In the genomic region with DNA sequence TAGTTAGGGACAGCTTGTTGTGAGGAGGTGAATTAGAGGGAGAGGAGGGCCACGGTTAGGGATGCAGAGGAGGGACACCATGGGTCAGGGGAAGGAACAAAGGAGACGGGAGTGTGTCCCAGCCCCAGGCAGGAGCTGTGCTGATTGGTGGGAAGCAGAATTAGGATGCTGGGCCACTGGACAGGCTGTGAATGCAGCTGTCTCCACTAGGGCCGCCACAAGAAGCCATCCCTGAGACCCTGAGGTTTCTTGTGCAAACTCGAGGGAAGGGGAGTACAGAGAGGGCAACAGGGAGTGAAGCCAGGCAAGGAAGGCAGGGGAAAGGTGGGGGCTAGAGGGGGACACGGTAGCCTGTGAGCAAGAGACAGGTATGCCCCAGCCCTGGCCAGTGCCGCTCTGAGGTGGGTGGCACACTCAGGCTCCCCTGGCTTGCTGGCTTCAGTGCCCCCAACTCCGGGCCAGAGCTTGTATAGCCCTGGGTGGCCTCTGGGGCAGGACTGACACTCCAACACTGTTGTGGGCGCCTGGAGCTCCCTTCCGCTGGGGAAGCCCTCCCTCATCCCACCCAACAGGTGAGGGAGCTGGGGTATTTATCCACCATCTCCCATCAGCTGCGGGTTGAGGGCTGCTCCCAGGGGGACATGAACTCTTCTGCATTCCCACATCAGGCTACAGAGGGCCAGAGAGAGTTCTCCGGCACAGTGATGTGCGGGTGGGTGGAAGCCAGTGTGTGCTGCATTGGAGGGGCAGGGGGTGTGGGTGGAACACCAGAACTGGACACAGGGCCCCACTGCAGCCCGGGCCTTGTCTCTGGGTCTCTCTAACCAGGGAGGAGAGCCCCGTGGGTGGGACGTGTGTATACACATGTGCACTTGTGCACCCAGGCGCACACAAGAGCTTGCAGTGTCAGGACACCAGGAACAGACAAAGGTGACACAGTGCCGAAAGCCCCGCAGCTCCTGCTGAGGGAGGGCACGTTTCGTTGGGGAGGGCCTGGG, we compare ENCODE assay signal across 21 cellular contexts. TPM values are rescaled to one million over a fixed set of nuclear protein-coding genes. Genes with fewer than 3 reads are reported as not detected.
DNase-seq lines count a peak whose midpoint lies in the region; ATAC-seq, FAIRE-seq and TF ChIP-seq lines count a peak whose summit lies in the region.
"Had no signal": no experiment of that assay in that cellular context is flagged by ENCODE, and none has a peak within 500 bp of the region (broad histone marks: within the 10 kb centered on the region; RNA-seq: fewer than 3 reads in every experiment).

No MANE protein-coding gene starts in this region.

- peak overlapping the region; percentile 71 for H3K14ac ChIP-seq in neuronal stem cell (ENCODE audit: low read length)

- H3K23ac ChIP-seq in neuronal stem cell (ENCODE audit: low read depth, low read length, poor library complexity), result peak overlapping the region; percentile 43

- no peaks in the 10 kb centered on the region for H3K9me3 ChIP-seq in A549
- H3K9me3 ChIP-seq in K562 (replicated peaks; ENCODE audit: control insufficient read depth, insufficient read depth, low read depth, low read length), result no peaks in the 10 kb centered on the region
- H3K9me3 ChIP-seq in neuronal stem cell (replicated peaks in 1 of 2; ENCODE audit: control insufficient read depth in 2 of 2, insufficient read depth in 1 of 2, low read depth in 1 of 2, low read length in 2 of 2), result no peaks in the 10 kb centered on the region
- H3K9me3 ChIP-seq: BLaER1 had no signal

- TF ChIP-seq RAD21 in A549 (conservative IDR thresholded peaks at IDR 0.05 in 1 of 2, IDR thresholded peaks at IDR 0.05 in 1 of 2) (no peak), K562 (CRISPR knock-in tag; conservative IDR thresholded peaks at IDR 0.05 in 1 of 2, IDR thresholded peaks at IDR 0.05 in 1 of 2) (no peak)

- in situ Hi-C loops in K562 (cut with MboI), result loop anchor here (25.0 kb wide), 1 partner anchor 424 kb away; no protein-coding TSS in a partner anchor

- H3K79me1 ChIP-seq in neuronal stem cell (ENCODE audit: low read depth, low read length), result no peaks in the 10 kb centered on the region

- ATAC-seq in A549, result peak; percentile 17 to 28; a peak in 3 of 6 replicates
- peak; percentile 16; the same call in 2 of the 3 replicates for ATAC-seq in K562
- ATAC-seq: GM12878 had no signal

- peak overlapping the region; percentile 81 for H2AK5ac ChIP-seq in neuronal stem cell (ENCODE audit: low read depth, low read length)

- peaks cover 3% of the 10 kb centered on the region for H3K9me1 ChIP-seq in K562 (ENCODE audit: control insufficient read depth, insufficient read depth, low read length)

- no peak overlapping the region for H3K9ac ChIP-seq in K562 (ENCODE audit: insufficient read depth in 1 of 2, low read depth in 2 of 2, low read length in 2 of 2)
- peak overlapping the region; percentile 70 for H3K9ac ChIP-seq in neuronal stem cell (ENCODE audit: low read depth, low read length, poor library complexity)
- H3K9ac ChIP-seq: BLaER1, GM23248 had no signal

- H3K27ac ChIP-seq in A549 (no peak overlapping the region), K562 (ENCODE audit: extremely low read depth, low read depth, low read length) (no peak overlapping the region), neuronal stem cell (replicated peaks; ENCODE audit: low read length) (no peak overlapping the region), RWPE1 (no peak overlapping the region)
- H3K27ac ChIP-seq: BLaER1, GM23248, SJSA1 had no signal

- peak overlapping the region; percentile 89 for H3K18ac ChIP-seq in neuronal stem cell (ENCODE audit: low read length)

- peaks cover 6% of the 10 kb centered on the region; the same call in 2 of the 3 replicates for H3K4me1 ChIP-seq in A549
- peaks cover 0 to 4% of the 10 kb centered on the region in 2 experiments; a peak in 2 of 5 replicates for H3K4me1 ChIP-seq in K562 (replicated peaks in 1 of 2; ENCODE audit: control insufficient read depth in 2 of 2, insufficient read depth in 2 of 2, low read length in 2 of 2)
- H3K4me1 ChIP-seq in neuronal stem cell (ENCODE audit: control insufficient read depth in 2 of 2, insufficient read depth in 1 of 2, low read depth in 1 of 2, low read length in 2 of 2), result peaks cover 0 to 11% of the 10 kb centered on the region in 2 donors
- H3K4me1 ChIP-seq: BLaER1, SJSA1 had no signal

- H4K91ac ChIP-seq in neuronal stem cell (ENCODE audit: low read depth, low read length, poor library complexity), result no peak overlapping the region

- intact Hi-C loops in K562 (cut with micrococcal nuclease), result no loop called here

- H2AFZ ChIP-seq in K562 (ENCODE audit: low read depth, low read length) (no peak overlapping the region), neuronal stem cell (ENCODE audit: low read length) (no peak overlapping the region)
- H2AFZ ChIP-seq: GM23248 had no signal

- H3K27me3 ChIP-seq in H7 (ENCODE audit: control insufficient read depth, insufficient read depth, low read length) (no peaks in the 10 kb centered on the region), K562 (ENCODE audit: control insufficient read depth in 2 of 2, insufficient read depth in 2 of 2, low read length in 2 of 2) (peaks cover 4 to 56% of the 10 kb centered on the region in 2 experiments; a peak in 3 of 5 replicates), neuronal stem cell (ENCODE audit: control insufficient read depth in 3 of 3, insufficient read depth in 3 of 3, low read depth in 1 of 3, low read length in 3 of 3) (peaks cover 0 to 45% (median 0%) of the 10 kb centered on the region in 3 experiments)
- H3K27me3 ChIP-seq: BLaER1 had no signal

- peak overlapping the region; percentile 47 for H2BK120ac ChIP-seq in neuronal stem cell (ENCODE audit: low read depth, low read length)

- H3K4ac ChIP-seq in neuronal stem cell (ENCODE audit: low read length), result no peak overlapping the region

- peak overlapping the region; percentile 1 for H4K8ac ChIP-seq in neuronal stem cell (ENCODE audit: low read depth, low read length)

- H3K79me2 ChIP-seq in K562 (ENCODE audit: control insufficient read depth, insufficient read depth, low read length), result no peaks in the 10 kb centered on the region

- peak overlapping the region; percentile 90 for H2BK5ac ChIP-seq in neuronal stem cell (ENCODE audit: low read length)

- BruUV-seq in K562 (replicated peaks; lab: Mats Ljungman, UMichigan), result no TSS peak

- H3K4me3 ChIP-seq in A549, result no peak overlapping the region
- H3K4me3 ChIP-seq in H7 (ENCODE audit: insufficient read depth, low read depth, low read length), result no peak overlapping the region
- H3K4me3 ChIP-seq in K562, result no peak overlapping the region
- H3K4me3 ChIP-seq in neuronal stem cell (ENCODE audit: low read length in 2 of 2), result no peak overlapping the region
- H3K4me3 ChIP-seq: BLaER1, GM12878, GM23248, SJSA1 had no signal

- CTCF ChIA-PET in A549 (lab: Yijun Ruan, JAX), result interaction anchor here (1.0 to 15.2 kb wide), 10 partner anchors 8 to 198 kb away, joined by 3 to 317 read pairs (median 8); a partner anchor contains a TSS
- CTCF ChIA-PET in K562 (lab: Yijun Ruan, JAX; ENCODE audit: low intra/inter-chr PET ratio), result no interaction called here
- CTCF ChIA-PET in RWPE1 (lab: Yijun Ruan, JAX), result interaction anchor here (0.6 to 1.8 kb wide), 2 partner anchors 24 to 196 kb away, joined by 3 to 9 read pairs; no protein-coding TSS in a partner anchor

- TF ChIP-seq EP300 in A549 (IDR thresholded peaks at IDR 0.05), result no peak
- no peak for TF ChIP-seq EP300 in K562 (IDR thresholded peaks at IDR 0.05; ENCODE audit: low read length)

- FAIRE-seq in A549 (lab: Jason Lieb, UNC) (no peak), K562 (lab: Jason Lieb, UNC) (no peak)
- FAIRE-seq: GM12878 had no signal

- H3K36me3 ChIP-seq in H7 (replicated peaks; ENCODE audit: control insufficient read depth, insufficient read depth, low read length) (no peaks in the 10 kb centered on the region), K562 (ENCODE audit: control insufficient read depth, insufficient read depth, low read length) (no peaks in the 10 kb centered on the region), neuronal stem cell (replicated peaks in 1 of 2; ENCODE audit: control insufficient read depth in 2 of 2, insufficient read depth in 2 of 2, low read length in 2 of 2) (no peaks in the 10 kb centered on the region)
- H3K36me3 ChIP-seq: BLaER1, SJSA1 had no signal

- peak overlapping the region; percentile 49 for H2BK15ac ChIP-seq in neuronal stem cell (ENCODE audit: low read length)

- peak overlapping the region; percentile 84 for H2BK12ac ChIP-seq in neuronal stem cell (ENCODE audit: low read length)

- 42% methylated on average over 20 of the region's 20 CpGs for WGBS in A549 (ENCODE audit: missing lambda C conversion rate)
- 2% methylated on average over 17 of the region's 20 CpGs for WGBS in K562 (ENCODE audit: insufficient coverage, low coverage, missing lambda C conversion rate)
- WGBS in neuronal stem cell (ENCODE audit: extremely low coverage in 2 of 2, insufficient read length in 2 of 2, insufficient replicate concordance in 1 of 2), 2 donors, result no CpG with 5 or more reads among the region's 20 CpGs

- POLR2A ChIA-PET in A549 (lab: Yijun Ruan, JAX), result no interaction called here
- POLR2A ChIA-PET in K562 (lab: Yijun Ruan, JAX), result interaction anchor here (0.6 kb wide), 3 partner anchors 8 to 687 kb away, joined by 3 read pairs; no protein-coding TSS in a partner anchor
- POLR2A ChIA-PET in RWPE1 (lab: Yijun Ruan, JAX; ENCODE audit: low non-redundant PET), result interaction anchor here (0.5 kb wide), 1 partner anchor 45 kb away, joined by 5 read pairs; no protein-coding TSS in a partner anchor

- TF ChIP-seq CTCF in A549 (IDR thresholded peaks at IDR 0.05) (no peak), K562 (IDR thresholded peaks at IDR 0.05 in 2 of 3, conservative IDR thresholded peaks at IDR 0.05 in 1 of 3; ENCODE audit: insufficient read depth in 2 of 3, low read depth in 1 of 3, low read length in 3 of 3) (no peak), RWPE1 (conservative IDR thresholded peaks at IDR 0.05; ENCODE audit: low read depth) (no peak)

- H3K4me2 ChIP-seq in A549 (no peak overlapping the region), K562 (ENCODE audit: insufficient read depth, low read length) (no peak overlapping the region), neuronal stem cell (ENCODE audit: insufficient read depth, low read length, poor library complexity, severe bottlenecking) (no peak overlapping the region)
- H3K4me2 ChIP-seq: BLaER1 had no signal

- DNase-seq in A549 (ENCODE audit: low read depth in 1 of 2, low spot score in 1 of 2) (no peak), H7 (peak; percentile 85), K562 (ENCODE audit: extremely low read depth in 1 of 4, low spot score in 3 of 4) (no peak), neuronal stem cell (ENCODE audit: low spot score) (no peak), RWPE1 (ENCODE audit: low spot score) (no peak), SIG-M5 (lab: John Stamatoyannopoulos, UW) (no peak), islet precursor cell (no peak)
- DNase-seq: CD4-positive, alpha-beta T cell; COR-L47; DMS79; GM23248; KG1; NCI-H1436 treated with DMSO at 0.1 percent for 48 hours; NCI-H1930; NCI-H226; NCI-H510A treated with DMSO at 0.1 percent for 48 hours; NCI-H748 treated with DMSO at 0.1 percent for 48 hours had no signal

- peaks cover 10% of the 10 kb centered on the region for H4K20me1 ChIP-seq in K562 (replicated peaks; ENCODE audit: control insufficient read depth, insufficient read depth, low read length)
- H4K20me1 ChIP-seq: BLaER1 had no signal

- TF ChIP-seq POLR2A in A549 (IDR thresholded peaks at IDR 0.05; ENCODE audit: low read length) (no peak), K562 (conservative IDR thresholded peaks at IDR 0.05) (no peak)

RNA-seq across cellular contexts. Expression of a gene that starts 8.3 kb away (rescaled TPM):
- not detected in 2 replicates for polyA plus RNA-seq in A549 (2011; rRNA removed)
- polyA plus RNA-seq in A549 (2012; cell fraction: cytosol; rRNA removed), result not detected in 2 replicates
- not detected in 2 replicates for polyA plus RNA-seq in A549 (2012; cell fraction: nucleus; rRNA removed)
- polyA plus RNA-seq in A549 (2017; fragmentation: RNase III; extraction: RNeasy Plus Mini Kit Qiagen cat#74134 plus additional on column Dnase treatment), result not detected in 3 replicates
- not detected in 2 replicates for polyA minus RNA-seq in A549 (2011; rRNA and poly(A)+ RNA removed)
- total RNA-seq in H7 (2014; rRNA removed; shearing (Covaris generic)), result not detected in 2 replicates
- not detected in 2 replicates for total RNA-seq in K562 (2011; cell fraction: chromatin; rRNA removed; ENCODE audit: low replicate concordance)
- not detected in 2 replicates for total RNA-seq in K562 (2011; cell fraction: nucleolus; rRNA removed)
- total RNA-seq in K562 (2011; cell fraction: nucleoplasm; rRNA removed), result not detected in 2 replicates
- not detected in 2 replicates for total RNA-seq in K562 (2014; rRNA removed)
- total RNA-seq in K562 (2014; rRNA removed; fragmentation: Illumina TruSeq; extraction: Trizol), result not detected in 2 replicates
- not detected in 2 replicates for total RNA-seq in K562 (2015; rRNA removed; fragmentation: Illumina TruSeq; extraction: Trizol)
- total RNA-seq in K562 (2021), result not detected in 2 replicates
- polyA plus RNA-seq in K562 (2011; rRNA removed), result not detected in 2 replicates
- polyA plus RNA-seq in K562 (2011; cell fraction: cytosol; rRNA removed), result not detected in 2 replicates
- polyA plus RNA-seq in K562 (2011; cell fraction: nucleus; rRNA removed), result not detected in 2 replicates
- polyA plus RNA-seq in K562 (2012), result not detected in 2 replicates
- polyA plus RNA-seq in K562 (2014; fragmentation: Illumina TruSeq; extraction: Trizol), result not detected in 2 replicates
- polyA plus RNA-seq in K562 (2014; fragmentation: Nextera tagmentation; extraction: Ambion mirVana), result not detected
- not detected in 2 replicates for polyA plus RNA-seq in K562 (2014; rRNA removed)
- polyA minus RNA-seq in K562 (2011; rRNA and poly(A)+ RNA removed), result not detected in 2 replicates
- polyA minus RNA-seq in K562 (2011; cell fraction: cytosol; rRNA and poly(A)+ RNA removed), result not detected in 2 replicates
- polyA minus RNA-seq in K562 (2011; cell fraction: nucleus; rRNA and poly(A)+ RNA removed), result not detected in 2 replicates
- polyA plus RNA-seq in neuronal stem cell (2013, experiment 1 of 2), result not detected
- not detected for polyA plus RNA-seq in neuronal stem cell (2013, experiment 2 of 2)
- total RNA-seq: A673; CD4-positive, alpha-beta T cell; GM12878; GM23248; SJSA1 had no signal
- polyA plus RNA-seq: GM12878, GM23248 had no signal

RNA-seq across cellular contexts. Expression of a gene that starts 52.2 kb away (rescaled TPM):
- polyA plus RNA-seq in A549 (2011; rRNA removed) (0.09 TPM in 1 of 2 replicates, not detected in the other), A549 (2017; fragmentation: RNase III; extraction: RNeasy Plus Mini Kit Qiagen cat#74134 plus additional on column Dnase treatment) (0.12 TPM in 1 of 3 replicates, not detected in the others), K562 (2011; rRNA removed) (not detected in 2 replicates), K562 (2014; fragmentation: Illumina TruSeq; extraction: Trizol) (not detected in 2 replicates), K562 (2014; fragmentation: Nextera tagmentation; extraction: Ambion mirVana) (not detected), K562 (2014; rRNA removed) (0.05 TPM in 1 of 2 replicates, not detected in the other)
- 0.04 and 0.08 TPM in 2 replicates for polyA plus RNA-seq in A549 (2012; cell fraction: cytosol; rRNA removed)
- 0.05 and 0.10 TPM in 2 replicates for polyA plus RNA-seq in A549 (2012; cell fraction: nucleus; rRNA removed)
- polyA minus RNA-seq in A549 (2011; rRNA and poly(A)+ RNA removed), result not detected in 2 replicates
- total RNA-seq in H7 (2014; rRNA removed; shearing (Covaris generic)), result 0.14 and 0.81 TPM in 2 replicates
- total RNA-seq in K562 (2011; cell fraction: chromatin; rRNA removed; ENCODE audit: low replicate concordance), result not detected in 2 replicates
- not detected in 2 replicates for total RNA-seq in K562 (2011; cell fraction: nucleolus; rRNA removed)
- total RNA-seq in K562 (2011; cell fraction: nucleoplasm; rRNA removed), result not detected in 2 replicates
- total RNA-seq in K562 (2014; rRNA removed) (not detected in 2 replicates), K562 (2014; rRNA removed; fragmentation: Illumina TruSeq; extraction: Trizol) (not detected in 2 replicates), K562 (2015; rRNA removed; fragmentation: Illumina TruSeq; extraction: Trizol) (not detected in 2 replicates), K562 (2021) (not detected in 2 replicates)
- polyA plus RNA-seq in K562 (2011; cell fraction: cytosol; rRNA removed), result not detected in 2 replicates
- polyA plus RNA-seq in K562 (2011; cell fraction: nucleus; rRNA removed), result not detected in 2 replicates
- not detected in 2 replicates for polyA plus RNA-seq in K562 (2012)
- not detected in 2 replicates for polyA minus RNA-seq in K562 (2011; rRNA and poly(A)+ RNA removed)
- not detected in 2 replicates for polyA minus RNA-seq in K562 (2011; cell fraction: cytosol; rRNA and poly(A)+ RNA removed)
- polyA minus RNA-seq in K562 (2011; cell fraction: nucleus; rRNA and poly(A)+ RNA removed), result not detected in 2 replicates
- 2.5 TPM for polyA plus RNA-seq in neuronal stem cell (2013, experiment 1 of 2)
- polyA plus RNA-seq in neuronal stem cell (2013, experiment 2 of 2), result 2.4 TPM
- total RNA-seq: A673; CD4-positive, alpha-beta T cell; GM23248; SJSA1 had no signal
- polyA plus RNA-seq: GM12878, GM23248 had no signal

RNA-seq across cellular contexts. Expression of a gene that starts 58.0 kb away (rescaled TPM):
- 1.1 and 1.2 TPM in 2 replicates for polyA plus RNA-seq in A549 (2011; rRNA removed)
- polyA plus RNA-seq in A549 (2012; cell fraction: cytosol; rRNA removed), result 0.94 and 0.95 TPM in 2 replicates
- polyA plus RNA-seq in A549 (2012; cell fraction: nucleus; rRNA removed), result 2.0 and 2.1 TPM in 2 replicates
- 1.1 to 1.6 TPM (median 1.2 TPM) in 3 replicates for polyA plus RNA-seq in A549 (2017; fragmentation: RNase III; extraction: RNeasy Plus Mini Kit Qiagen cat#74134 plus additional on column Dnase treatment)
- polyA minus RNA-seq in A549 (2011; rRNA and poly(A)+ RNA removed), result 0.83 and 0.91 TPM in 2 replicates
- total RNA-seq in H7 (2014; rRNA removed; shearing (Covaris generic)), result 0.85 and 3.1 TPM in 2 replicates
- total RNA-seq in K562 (2011; cell fraction: chromatin; rRNA removed; ENCODE audit: low replicate concordance), result 2.1 and 2.2 TPM in 2 replicates
- 0.92 and 1.2 TPM in 2 replicates for total RNA-seq in K562 (2011; cell fraction: nucleolus; rRNA removed)
- 1.1 and 1.5 TPM in 2 replicates for total RNA-seq in K562 (2011; cell fraction: nucleoplasm; rRNA removed)
- 0.45 and 0.54 TPM in 2 replicates for total RNA-seq in K562 (2014; rRNA removed)
- total RNA-seq in K562 (2014; rRNA removed; fragmentation: Illumina TruSeq; extraction: Trizol), result 0.16 and 0.18 TPM in 2 replicates
- total RNA-seq in K562 (2015; rRNA removed; fragmentation: Illumina TruSeq; extraction: Trizol), result 0.29 and 0.49 TPM in 2 replicates
- total RNA-seq in K562 (2021), result 0.83 and 1.1 TPM in 2 replicates
- 0.31 and 0.36 TPM in 2 replicates for polyA plus RNA-seq in K562 (2011; rRNA removed)
- polyA plus RNA-seq in K562 (2011; cell fraction: cytosol; rRNA removed), result 0.15 and 0.31 TPM in 2 replicates
- 0.32 and 0.47 TPM in 2 replicates for polyA plus RNA-seq in K562 (2011; cell fraction: nucleus; rRNA removed)
- polyA plus RNA-seq in K562 (2012), result 1.9 and 4.6 TPM in 2 replicates
- polyA plus RNA-seq in K562 (2014; fragmentation: Illumina TruSeq; extraction: Trizol), result 0.58 and 1.1 TPM in 2 replicates
- under 1 TPM; 0.04 to 0.14 TPM for polyA plus RNA-seq in K562 (2014; fragmentation: Nextera tagmentation; extraction: Ambion mirVana)
- 0.45 and 0.90 TPM in 2 replicates for polyA plus RNA-seq in K562 (2014; rRNA removed)
- polyA minus RNA-seq in K562 (2011; rRNA and poly(A)+ RNA removed), result 0.35 and 0.42 TPM in 2 replicates
- 0.36 and 0.86 TPM in 2 replicates for polyA minus RNA-seq in K562 (2011; cell fraction: cytosol; rRNA and poly(A)+ RNA removed)
- 0.40 and 0.44 TPM in 2 replicates for polyA minus RNA-seq in K562 (2011; cell fraction: nucleus; rRNA and poly(A)+ RNA removed)
- 2.6 TPM for polyA plus RNA-seq in neuronal stem cell (2013, experiment 1 of 2)
- polyA plus RNA-seq in neuronal stem cell (2013, experiment 2 of 2), result 2.8 TPM
- total RNA-seq: GM23248 had no signal
